In the genomic region with DNA sequence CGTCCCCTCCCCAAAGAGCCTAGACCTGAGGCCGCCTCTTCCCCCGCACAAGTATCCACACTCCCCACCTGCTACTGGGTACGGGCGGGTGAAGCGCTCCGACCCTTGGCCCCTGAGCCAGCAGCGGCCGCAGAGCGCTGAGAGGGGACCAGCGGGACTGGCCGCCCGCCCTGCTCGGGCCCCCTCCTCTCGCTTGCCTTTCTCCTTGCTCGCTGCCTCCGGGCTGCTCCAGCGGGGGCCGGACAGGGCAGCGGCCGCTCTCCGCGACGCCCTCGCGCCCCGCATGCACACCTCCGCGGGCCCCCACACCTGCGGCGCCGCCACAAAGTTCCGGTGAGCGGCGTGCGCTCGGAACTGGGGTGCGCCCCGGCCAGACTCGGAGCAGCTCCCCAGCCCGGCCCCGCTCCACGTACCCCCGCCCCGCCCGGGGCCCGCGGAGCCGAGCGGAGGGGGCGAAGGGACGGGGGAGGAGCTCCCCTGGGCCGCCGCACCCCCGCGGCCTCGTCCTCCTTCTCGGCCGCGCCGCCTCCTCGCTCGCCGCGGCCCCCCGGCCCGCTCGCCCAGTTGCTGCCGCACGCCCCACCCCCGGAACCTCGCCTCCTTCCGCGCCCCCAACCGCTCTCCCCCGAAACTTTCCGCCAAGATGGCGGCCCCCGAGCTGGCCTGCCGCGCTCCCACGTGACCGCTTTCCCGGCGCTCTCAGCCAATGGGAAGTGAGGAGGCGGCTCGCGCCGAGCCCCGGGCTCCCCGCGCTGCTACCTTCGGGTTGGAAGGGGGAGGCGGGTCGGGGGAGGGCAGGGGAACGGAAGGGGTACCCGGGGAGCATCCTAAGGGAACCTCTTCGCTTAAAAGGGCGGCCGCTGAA, we compare ENCODE assay signal across 8 cellular contexts. TPM values are rescaled to one million over a fixed set of nuclear protein-coding genes. Genes with fewer than 3 reads are reported as not detected.
A peak's percentile ranks its signal among the peaks of the same experiment; 100 is the strongest.
DNase-seq lines count a peak whose midpoint lies in the region; ATAC-seq and TF ChIP-seq lines count a peak whose summit lies in the region.

No MANE protein-coding gene starts in this region.

- POLR2A ChIA-PET in WTC11 (lab: Charles Lee) = interaction anchor here (1.0 kb wide), 1 partner anchor 45 kb away, joined by 3 read pairs; no protein-coding TSS in a partner anchor

- no peak for TF ChIP-seq CTCF in WTC11 (IDR thresholded peaks at IDR 0.05)
- no peak for TF ChIP-seq CTCF in cardiac fibroblast (IDR thresholded peaks at IDR 0.05; ENCODE audit: low read depth, low read length)

- peaks cover 10% of the 10 kb centered on the region for H3K36me3 Mint-ChIP-seq in WTC11

- DNase-seq in ACHN (peak; percentile 89), NCI-H2171 treated with DMSO at 0.1 percent for 48 hours (lab: John Stamatoyannopoulos, UW) (peak; percentile 89), WTC11 (ENCODE audit: low spot score) (peak; percentile 91), cardiac fibroblast (ENCODE audit: low read depth in 2 of 2) (peak; percentile 86 to 87), islet precursor cell (peak; percentile 92)
- peak; percentile 86 for DNase-seq in stimulated activated CD4-positive, alpha-beta T cell treated with anti-CD3 and anti-CD28 coated beads, Interleukin-12 subunit alpha, Interleukin-12 subunit beta, amount 100 ng/mL, for 4 hours

- no peaks in the 10 kb centered on the region for H3K27me3 Mint-ChIP-seq in WTC11 (ENCODE audit: low read depth)

- ATAC-seq in GM18907 (IDR thresholded peaks at IDR 0.05; ENCODE audit: unreplicated experiment) (peak; percentile 68), HG03135 (IDR thresholded peaks at IDR 0.05; ENCODE audit: unreplicated experiment) (peak; percentile 72), WTC11 (peak; percentile 73)

- peaks cover 18% of the 10 kb centered on the region for H3K4me1 Mint-ChIP-seq in WTC11

- H3K4me3 ChIP-seq in cardiac fibroblast (replicated peaks in 1 of 2; ENCODE audit: low read depth in 2 of 2, low read length in 2 of 2) = peak overlapping the region; percentile 85 to 92

- CTCF ChIA-PET in WTC11 (lab: Charles Lee) = interaction anchor here (0.6 to 1.7 kb wide), 7 partner anchors 41 to 223 kb away, joined by 3 to 7 read pairs (median 5); no protein-coding TSS in a partner anchor

- no peaks in the 10 kb centered on the region for H3K9me3 Mint-ChIP-seq in WTC11

- H3K4me3 Mint-ChIP-seq in WTC11 = peak overlapping the region; percentile 95

- peak overlapping the region; percentile 86 for H3K27ac Mint-ChIP-seq in WTC11

- in situ Hi-C loops in ACHN (cut with HindIII; ENCODE audit: low pct_ligation_motif_present, low pct_unique_long_range_greater_than_20kb, low sequenced_read_pairs) = loop anchor here (25.0 kb wide), 1 partner anchor 165 kb away; no protein-coding TSS in a partner anchor

TF ChIP-seq in WTC11, 78 proteins besides CTCF, POLR2A, EP300 and RAD21 (continues in another document):
- TF ChIP-seq ZNF423 (CRISPR knock-in tag; IDR thresholded peaks at IDR 0.05) = peak; percentile 77
- TF ChIP-seq, protein P1, sequence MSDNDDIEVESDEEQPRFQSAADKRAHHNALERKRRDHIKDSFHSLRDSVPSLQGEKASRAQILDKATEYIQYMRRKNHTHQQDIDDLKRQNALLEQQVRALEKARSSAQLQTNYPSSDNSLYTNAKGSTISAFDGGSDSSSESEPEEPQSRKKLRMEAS (CRISPR knock-in tag; IDR thresholded peaks at IDR 0.05) = peak; percentile 20; the same call in 1 of the 2 replicates
- peak; percentile 19; the same call in 1 of the 2 replicates for TF ChIP-seq GABPB1 (CRISPR knock-in tag; IDR thresholded peaks at IDR 0.05)
- no peak for TF ChIP-seq ZBTB21 (CRISPR knock-in tag; IDR thresholded peaks at IDR 0.05; ENCODE audit: borderline replicate concordance)
- TF ChIP-seq, protein P2, sequence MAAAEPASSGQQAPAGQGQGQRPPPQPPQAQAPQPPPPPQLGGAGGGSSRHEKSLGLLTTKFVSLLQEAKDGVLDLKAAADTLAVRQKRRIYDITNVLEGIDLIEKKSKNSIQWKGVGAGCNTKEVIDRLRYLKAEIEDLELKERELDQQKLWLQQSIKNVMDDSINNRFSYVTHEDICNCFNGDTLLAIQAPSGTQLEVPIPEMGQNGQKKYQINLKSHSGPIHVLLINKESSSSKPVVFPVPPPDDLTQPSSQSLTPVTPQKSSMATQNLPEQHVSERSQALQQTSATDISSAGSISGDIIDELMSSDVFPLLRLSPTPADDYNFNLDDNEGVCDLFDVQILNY (CRISPR knock-in tag; IDR thresholded peaks at IDR 0.05) = peak; percentile 72
- 0 out of 2 replicates have a peak, but pooled peaks have one; percentile 39 for TF ChIP-seq MYBL2 (CRISPR knock-in tag; IDR thresholded peaks at IDR 0.05)
- TF ChIP-seq, protein P3, sequence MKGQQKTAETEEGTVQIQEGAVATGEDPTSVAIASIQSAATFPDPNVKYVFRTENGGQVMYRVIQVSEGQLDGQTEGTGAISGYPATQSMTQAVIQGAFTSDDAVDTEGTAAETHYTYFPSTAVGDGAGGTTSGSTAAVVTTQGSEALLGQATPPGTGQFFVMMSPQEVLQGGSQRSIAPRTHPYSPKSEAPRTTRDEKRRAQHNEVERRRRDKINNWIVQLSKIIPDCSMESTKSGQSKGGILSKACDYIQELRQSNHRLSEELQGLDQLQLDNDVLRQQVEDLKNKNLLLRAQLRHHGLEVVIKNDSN (CRISPR knock-in tag; IDR thresholded peaks at IDR 0.05) = peak; percentile 92
- TF ChIP-seq, protein P4, sequence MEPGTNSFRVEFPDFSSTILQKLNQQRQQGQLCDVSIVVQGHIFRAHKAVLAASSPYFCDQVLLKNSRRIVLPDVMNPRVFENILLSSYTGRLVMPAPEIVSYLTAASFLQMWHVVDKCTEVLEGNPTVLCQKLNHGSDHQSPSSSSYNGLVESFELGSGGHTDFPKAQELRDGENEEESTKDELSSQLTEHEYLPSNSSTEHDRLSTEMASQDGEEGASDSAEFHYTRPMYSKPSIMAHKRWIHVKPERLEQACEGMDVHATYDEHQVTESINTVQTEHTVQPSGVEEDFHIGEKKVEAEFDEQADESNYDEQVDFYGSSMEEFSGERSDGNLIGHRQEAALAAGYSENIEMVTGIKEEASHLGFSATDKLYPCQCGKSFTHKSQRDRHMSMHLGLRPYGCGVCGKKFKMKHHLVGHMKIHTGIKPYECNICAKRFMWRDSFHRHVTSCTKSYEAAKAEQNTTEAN (CRISPR knock-in tag; IDR thresholded peaks at IDR 0.05) = no peak
- TF ChIP-seq, protein P5, sequence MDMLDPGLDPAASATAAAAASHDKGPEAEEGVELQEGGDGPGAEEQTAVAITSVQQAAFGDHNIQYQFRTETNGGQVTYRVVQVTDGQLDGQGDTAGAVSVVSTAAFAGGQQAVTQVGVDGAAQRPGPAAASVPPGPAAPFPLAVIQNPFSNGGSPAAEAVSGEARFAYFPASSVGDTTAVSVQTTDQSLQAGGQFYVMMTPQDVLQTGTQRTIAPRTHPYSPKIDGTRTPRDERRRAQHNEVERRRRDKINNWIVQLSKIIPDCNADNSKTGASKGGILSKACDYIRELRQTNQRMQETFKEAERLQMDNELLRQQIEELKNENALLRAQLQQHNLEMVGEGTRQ (CRISPR knock-in tag; IDR thresholded peaks at IDR 0.05) = peak; percentile 94
- TF ChIP-seq, protein P6, sequence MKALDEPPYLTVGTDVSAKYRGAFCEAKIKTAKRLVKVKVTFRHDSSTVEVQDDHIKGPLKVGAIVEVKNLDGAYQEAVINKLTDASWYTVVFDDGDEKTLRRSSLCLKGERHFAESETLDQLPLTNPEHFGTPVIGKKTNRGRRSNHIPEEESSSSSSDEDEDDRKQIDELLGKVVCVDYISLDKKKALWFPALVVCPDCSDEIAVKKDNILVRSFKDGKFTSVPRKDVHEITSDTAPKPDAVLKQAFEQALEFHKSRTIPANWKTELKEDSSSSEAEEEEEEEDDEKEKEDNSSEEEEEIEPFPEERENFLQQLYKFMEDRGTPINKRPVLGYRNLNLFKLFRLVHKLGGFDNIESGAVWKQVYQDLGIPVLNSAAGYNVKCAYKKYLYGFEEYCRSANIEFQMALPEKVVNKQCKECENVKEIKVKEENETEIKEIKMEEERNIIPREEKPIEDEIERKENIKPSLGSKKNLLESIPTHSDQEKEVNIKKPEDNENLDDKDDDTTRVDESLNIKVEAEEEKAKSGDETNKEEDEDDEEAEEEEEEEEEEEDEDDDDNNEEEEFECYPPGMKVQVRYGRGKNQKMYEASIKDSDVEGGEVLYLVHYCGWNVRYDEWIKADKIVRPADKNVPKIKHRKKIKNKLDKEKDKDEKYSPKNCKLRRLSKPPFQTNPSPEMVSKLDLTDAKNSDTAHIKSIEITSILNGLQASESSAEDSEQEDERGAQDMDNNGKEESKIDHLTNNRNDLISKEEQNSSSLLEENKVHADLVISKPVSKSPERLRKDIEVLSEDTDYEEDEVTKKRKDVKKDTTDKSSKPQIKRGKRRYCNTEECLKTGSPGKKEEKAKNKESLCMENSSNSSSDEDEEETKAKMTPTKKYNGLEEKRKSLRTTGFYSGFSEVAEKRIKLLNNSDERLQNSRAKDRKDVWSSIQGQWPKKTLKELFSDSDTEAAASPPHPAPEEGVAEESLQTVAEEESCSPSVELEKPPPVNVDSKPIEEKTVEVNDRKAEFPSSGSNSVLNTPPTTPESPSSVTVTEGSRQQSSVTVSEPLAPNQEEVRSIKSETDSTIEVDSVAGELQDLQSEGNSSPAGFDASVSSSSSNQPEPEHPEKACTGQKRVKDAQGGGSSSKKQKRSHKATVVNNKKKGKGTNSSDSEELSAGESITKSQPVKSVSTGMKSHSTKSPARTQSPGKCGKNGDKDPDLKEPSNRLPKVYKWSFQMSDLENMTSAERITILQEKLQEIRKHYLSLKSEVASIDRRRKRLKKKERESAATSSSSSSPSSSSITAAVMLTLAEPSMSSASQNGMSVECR (CRISPR knock-in tag; IDR thresholded peaks at IDR 0.05; ENCODE audit: borderline replicate concordance) = 0 out of 2 replicates have a peak, but pooled peaks have one; percentile 54
- 0 out of 2 replicates have a peak, but pooled peaks have one; percentile 19 for TF ChIP-seq KAT7 (CRISPR knock-in tag; IDR thresholded peaks at IDR 0.05; ENCODE audit: borderline replicate concordance)
- TF ChIP-seq, protein P7, sequence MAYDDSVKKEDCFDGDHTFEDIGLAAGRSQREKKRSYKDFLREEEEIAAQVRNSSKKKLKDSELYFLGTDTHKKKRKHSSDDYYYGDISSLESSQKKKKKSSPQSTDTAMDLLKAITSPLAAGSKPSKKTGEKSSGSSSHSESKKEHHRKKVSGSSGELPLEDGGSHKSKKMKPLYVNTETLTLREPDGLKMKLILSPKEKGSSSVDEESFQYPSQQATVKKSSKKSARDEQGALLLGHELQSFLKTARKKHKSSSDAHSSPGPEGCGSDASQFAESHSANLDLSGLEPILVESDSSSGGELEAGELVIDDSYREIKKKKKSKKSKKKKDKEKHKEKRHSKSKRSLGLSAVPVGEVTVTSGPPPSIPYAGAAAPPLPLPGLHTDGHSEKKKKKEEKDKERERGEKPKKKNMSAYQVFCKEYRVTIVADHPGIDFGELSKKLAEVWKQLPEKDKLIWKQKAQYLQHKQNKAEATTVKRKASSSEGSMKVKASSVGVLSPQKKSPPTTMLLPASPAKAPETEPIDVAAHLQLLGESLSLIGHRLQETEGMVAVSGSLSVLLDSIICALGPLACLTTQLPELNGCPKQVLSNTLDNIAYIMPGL (CRISPR knock-in tag; IDR thresholded peaks at IDR 0.05) = peak; percentile 12; the same call in 1 of the 2 replicates
- no peak for TF ChIP-seq RORB (CRISPR knock-in tag; IDR thresholded peaks at IDR 0.05)

RNA-seq across cellular contexts. Expression of a gene that starts 0.7 kb away (rescaled TPM):
- 72.0 to 81.1 TPM (median 72.7 TPM) in 3 replicates for total RNA-seq in WTC11 (2021)

Comparison
In these comparisons a context has a peak if more than half of its experiments do, and no peak if none do; other contexts are left out.
1. Peak in every context shown above with its lines: DNase-seq, ATAC-seq and H3K4me3 ChIP-seq.